20 cellular contexts compared by ENCODE assay signal in the genomic region with DNA sequence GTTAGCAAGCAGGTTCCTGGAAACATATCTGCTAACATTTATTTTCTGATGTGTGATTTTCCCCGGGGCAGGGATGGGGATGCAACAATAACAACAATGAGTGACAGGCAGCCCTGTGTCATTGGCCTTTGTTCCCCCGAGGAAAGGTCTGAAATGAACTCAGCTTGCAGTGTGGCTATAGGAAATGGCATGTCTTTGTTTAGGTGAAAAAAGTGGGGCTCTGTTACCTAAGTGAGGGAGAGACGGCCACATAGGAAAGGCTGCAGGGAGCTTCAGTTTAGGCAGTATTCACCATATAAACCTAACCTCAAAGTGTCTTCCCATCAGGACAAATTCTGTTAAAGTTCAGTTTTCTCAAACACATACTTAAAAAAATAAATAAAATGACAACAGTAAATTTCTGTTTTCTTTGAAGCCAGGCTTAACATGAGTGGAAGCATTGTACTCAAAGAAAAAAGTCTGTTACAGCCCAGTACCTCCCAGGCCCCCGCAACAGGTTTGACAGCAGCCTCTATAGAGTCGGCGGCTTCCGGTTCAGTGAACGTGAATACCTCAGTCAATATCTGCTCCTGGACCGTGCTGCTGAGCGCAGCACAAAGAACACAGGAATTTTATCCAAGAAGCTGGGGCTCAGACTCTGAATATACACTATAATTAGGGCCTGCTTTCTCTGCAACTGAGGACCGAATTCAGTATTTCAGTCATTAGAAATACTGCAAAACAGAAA.
DNase-seq lines count a peak whose midpoint lies in the region; TF ChIP-seq lines count a peak whose summit lies in the region.
"Had no signal": no experiment of that assay in that cellular context is flagged by ENCODE, and none has a peak within 500 bp of the region (broad histone marks: within the 10 kb centered on the region; RNA-seq: fewer than 3 reads in every experiment).

No MANE protein-coding gene starts in this region.

- intact Hi-C loops in sigmoid colon (cut with DNase I): no loop called here

- no peaks in the 10 kb centered on the region for H3K79me1 ChIP-seq in mesendoderm (ENCODE audit: low read length)

- no peaks in the 10 kb centered on the region for H3K27me3 ChIP-seq in mesendoderm (ENCODE audit: insufficient read depth, low read length, poor library complexity)
- no peaks in the 10 kb centered on the region for H3K27me3 ChIP-seq in smooth muscle cell (ENCODE audit: low read depth)
- no peaks in the 10 kb centered on the region for H3K27me3 ChIP-seq in sigmoid colon
- H3K27me3 ChIP-seq: ascending aorta; BLaER1 treated with 17β-estradiol and CSF1 and Interleukin-3, amounts not matched to agents 10 nM and 100 nM; esophagus muscularis mucosa; hepatocyte had no signal

- no peak overlapping the region for H2BK15ac ChIP-seq in mesendoderm (replicated peaks; ENCODE audit: low read depth)

- H3K27ac ChIP-seq in HEK293 (ENCODE audit: extremely low read depth, low read depth, low read length) (no peak overlapping the region), caudate nucleus (ENCODE audit: low read depth, low read length) (peak overlapping the region; percentile 23), mesendoderm (ENCODE audit: low read depth, low read length) (no peak overlapping the region), smooth muscle cell (ENCODE audit: low read depth) (peak overlapping the region; percentile 7), sigmoid colon (no peak overlapping the region)
- H3K27ac ChIP-seq: ascending aorta; BLaER1 treated with 17β-estradiol and CSF1 and Interleukin-3, amounts not matched to agents 10 nM and 100 nM; esophagus muscularis mucosa had no signal

- no peaks in the 10 kb centered on the region for H3K36me3 ChIP-seq in HEK293 (ENCODE audit: control insufficient read depth in 2 of 2, insufficient read depth in 1 of 2, low read length in 2 of 2)
- no peaks in the 10 kb centered on the region for H3K36me3 ChIP-seq in mesendoderm (ENCODE audit: control insufficient read depth, insufficient read depth, low read length)
- H3K36me3 ChIP-seq in smooth muscle cell (ENCODE audit: low read depth): no peaks in the 10 kb centered on the region
- no peaks in the 10 kb centered on the region for H3K36me3 ChIP-seq in sigmoid colon
- H3K36me3 ChIP-seq: ascending aorta, esophagus muscularis mucosa had no signal

- DNase-seq in caudate nucleus (lab: John Stamatoyannopoulos, UW) (peak in 3 of 61 donors; percentile 19 to 37 (median 21)), mesendoderm (peak; percentile 21), smooth muscle cell (lab: John Stamatoyannopoulos, UW; ENCODE audit: unreplicated experiment) (no peak), sigmoid colon (no peak), KBM-7 (no peak)
- no peak for DNase-seq in effector CD8-positive, alpha-beta T cell (lab: John Stamatoyannopoulos, UW)
- DNase-seq: activated CD4-positive, alpha-beta T cell treated with anti-CD3 and anti-CD28 coated beads, Interleukin-2, amount 50 U/mL, for 1 hour; activated CD8-positive, alpha-beta memory T cell treated with anti-CD3 and anti-CD28 coated beads, Interleukin-2, amount 50 U/mL, for 4 hours; activated naive CD8-positive, alpha-beta T cell treated with anti-CD3 and anti-CD28 coated beads for 36 hours; effector memory CD4-positive, alpha-beta T cell; HFFc6; left ventricle myocardium superior; NCI-H2081; NCI-H446; OCI-M1 had no signal

- H3K9ac ChIP-seq in mesendoderm (ENCODE audit: low read length) (no peak overlapping the region), smooth muscle cell (ENCODE audit: low read depth) (no peak overlapping the region)
- H3K9ac ChIP-seq: BLaER1 treated with 17β-estradiol and CSF1 and Interleukin-3, amounts not matched to agents 10 nM and 100 nM had no signal

- H2BK120ac ChIP-seq in mesendoderm (ENCODE audit: low read depth, low read length): no peak overlapping the region

- no peak overlapping the region for H3K18ac ChIP-seq in mesendoderm (ENCODE audit: low read length)

- H3K4me2 ChIP-seq in mesendoderm (ENCODE audit: low read length) (no peak overlapping the region), smooth muscle cell (no peak overlapping the region)
- H3K4me2 ChIP-seq: hepatocyte had no signal

- in situ Hi-C loops in KBM-7 (cut with MboI; ENCODE audit: low pct_unique_long_range_greater_than_20kb, low sequenced_read_pairs): no loop called here

- H4K5ac ChIP-seq in mesendoderm (ENCODE audit: low read length): no peak overlapping the region

- POLR2A ChIA-PET in HEK293 (lab: Yijun Ruan, JAX): no interaction called here

- H2AK5ac ChIP-seq in mesendoderm (ENCODE audit: low read length): no peak overlapping the region

- TF ChIP-seq EP300 in sigmoid colon (IDR thresholded peaks at IDR 0.05): no peak

- no peak overlapping the region for H3K56ac ChIP-seq in mesendoderm (ENCODE audit: low read length)

- H3K79me2 ChIP-seq in mesendoderm (ENCODE audit: control insufficient read depth, insufficient read depth, low read length): no peaks in the 10 kb centered on the region
- H3K79me2 ChIP-seq in smooth muscle cell (ENCODE audit: low read depth): peaks cover 62% of the 10 kb centered on the region
- H3K79me2 ChIP-seq: hepatocyte had no signal

- TF ChIP-seq CTCF in HEK293 (tag by site-specific recombination; IDR thresholded peaks at IDR 0.05) (no peak), smooth muscle cell (IDR thresholded peaks at IDR 0.05; ENCODE audit: borderline replicate concordance, insufficient read depth, poor library complexity, severe bottlenecking) (no peak), sigmoid colon (IDR thresholded peaks at IDR 0.05) (no peak)

- peaks cover 97% of the 10 kb centered on the region for H4K20me1 ChIP-seq in smooth muscle cell (ENCODE audit: low read depth)
- H4K20me1 ChIP-seq: BLaER1 treated with 17β-estradiol and CSF1 and Interleukin-3, amounts not matched to agents 10 nM and 100 nM had no signal

- CTCF ChIA-PET in HEK293 (lab: Yijun Ruan, JAX): interaction anchor here (0.7 kb wide), 1 partner anchor 11 kb away, joined by 5 read pairs; no protein-coding TSS in a partner anchor

- H3F3A ChIP-seq in smooth muscle cell (ENCODE audit: low read depth): peaks cover 10% of the 10 kb centered on the region

- peaks cover 30% of the 10 kb centered on the region for H3K4me1 ChIP-seq in HEK293 (ENCODE audit: control insufficient read depth, insufficient read depth, low read length)
- no peaks in the 10 kb centered on the region for H3K4me1 ChIP-seq in mesendoderm (ENCODE audit: control insufficient read depth, low read depth, low read length)
- peaks cover 72% of the 10 kb centered on the region for H3K4me1 ChIP-seq in smooth muscle cell (ENCODE audit: low read depth)
- H3K4me1 ChIP-seq in sigmoid colon: peaks cover 0 to 57% (median 25%) of the 10 kb centered on the region in 4 donors
- H3K4me1 ChIP-seq: ascending aorta had no signal

- no peak overlapping the region for H4K8ac ChIP-seq in mesendoderm (ENCODE audit: low read depth, low read length)

- H2AFZ ChIP-seq in smooth muscle cell (ENCODE audit: low read depth): no peak overlapping the region
- H2AFZ ChIP-seq: hepatocyte had no signal

- H3K4me3 ChIP-seq in HEK293 (ENCODE audit: low read depth, low read length) (no peak overlapping the region), mesendoderm (ENCODE audit: low read length) (no peak overlapping the region), smooth muscle cell (no peak overlapping the region), sigmoid colon (no peak overlapping the region)
- H3K4me3 ChIP-seq: ascending aorta; BLaER1 treated with 17β-estradiol and CSF1 and Interleukin-3, amounts not matched to agents 10 nM and 100 nM; esophagus muscularis mucosa; hepatocyte had no signal

- H2BK5ac ChIP-seq in mesendoderm (ENCODE audit: low read length): no peak overlapping the region

- H3K23ac ChIP-seq in mesendoderm (ENCODE audit: low read length): no peak overlapping the region

- H3K9me3 ChIP-seq in HEK293 (ENCODE audit: control insufficient read depth, insufficient read depth, low read depth, low read length) (no peaks in the 10 kb centered on the region), smooth muscle cell (replicated peaks; ENCODE audit: low read depth) (no peaks in the 10 kb centered on the region), sigmoid colon (no peaks in the 10 kb centered on the region)
- H3K9me3 ChIP-seq: ascending aorta; BLaER1 treated with 17β-estradiol and CSF1 and Interleukin-3, amounts not matched to agents 10 nM and 100 nM; esophagus muscularis mucosa had no signal

- TF ChIP-seq POLR2A in sigmoid colon (IDR thresholded peaks at IDR 0.05): no peak

- no peak overlapping the region for H3K4ac ChIP-seq in mesendoderm (ENCODE audit: low read depth, low read length)

- no CpG with 5 or more reads among the region's 11 CpGs for WGBS in mesendoderm (ENCODE audit: extremely low coverage, insufficient coverage, low lambda C conversion rate)
- 81% methylated on average over 11 of the region's 11 CpGs for WGBS in smooth muscle cell (ENCODE audit: low lambda C conversion rate)
- WGBS in sigmoid colon, 2 donors: 84% methylated on average over 11 of the region's 11 CpGs

TF ChIP-seq in HEK293, 187 proteins besides CTCF, POLR2A, EP300 and RAD21:
- peak; percentile 33; the same call in 1 of the 2 replicates for TF ChIP-seq SCRT2 (tag by site-specific recombination; IDR thresholded peaks at IDR 0.05)
- no peak for TF ChIP-seq ZNF654 (tag by site-specific recombination; IDR thresholded peaks at IDR 0.05; ENCODE audit: low read depth)

Comparison
In these comparisons a context has a peak if more than half of its experiments do, and no peak if none do; other contexts are left out.
1. H3K27ac ChIP-seq: peak in caudate nucleus (single experiment) and smooth muscle cell (single experiment); none in HEK293 (single experiment), mesendoderm (single experiment) and sigmoid colon (0 of 4).